Comparison of ENCODE assay signal across 1 cellular context in genomic region chrX:108270739-108271396, GRCh38.
TF ChIP-seq lines count a peak whose summit lies in the region.

No MANE protein-coding gene starts in this region.

TF ChIP-seq in IMR-90, 13 proteins besides CTCF, POLR2A, EP300 and RAD21 (continued from another document):
- TF ChIP-seq MAZ (IDR thresholded peaks at IDR 0.05; ENCODE audit: borderline replicate concordance, low read depth, low read length) = no peak
- TF ChIP-seq MXI1 (IDR thresholded peaks at IDR 0.05; ENCODE audit: borderline replicate concordance, low read depth, low read length) = no peak
TF ChIP-seq in IMR-90: peak in this region for 0.
